In the genomic region with DNA sequence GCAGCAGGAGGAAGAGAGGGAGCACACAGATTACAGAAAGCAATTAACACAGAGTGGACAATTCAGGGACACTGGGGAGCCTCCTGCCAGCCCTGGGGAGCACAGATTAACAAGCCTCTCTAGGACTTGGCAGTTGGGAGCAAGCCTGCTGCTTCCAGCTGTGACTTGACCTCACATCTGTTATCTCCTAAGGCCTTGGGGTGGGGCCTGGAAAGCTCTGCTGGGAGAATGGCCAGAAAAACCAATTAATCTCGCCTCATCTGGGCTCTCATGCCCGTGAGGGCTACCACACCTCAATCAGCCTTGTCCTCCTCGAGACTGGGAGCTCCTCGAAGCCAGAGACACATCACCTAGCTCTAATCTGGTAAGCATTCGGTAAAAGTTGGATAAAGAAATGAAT, we compare ENCODE assay signal across 32 cellular contexts. TPM values are rescaled to one million over a fixed set of nuclear protein-coding genes. Genes with fewer than 3 reads are reported as not detected.
A peak's percentile ranks its signal among the peaks of the same experiment; 100 is the strongest.
DNase-seq lines count a peak whose midpoint lies in the region; ATAC-seq, FAIRE-seq and TF ChIP-seq lines count a peak whose summit lies in the region.
"Had no signal": no experiment of that assay in that cellular context is flagged by ENCODE, and none has a peak within 500 bp of the region (broad histone marks: within the 10 kb centered on the region; RNA-seq: fewer than 3 reads in every experiment).

No MANE protein-coding gene starts in this region.

- H3K27me3 ChIP-seq in K562 (ENCODE audit: control insufficient read depth in 2 of 2, insufficient read depth in 2 of 2, low read length in 2 of 2) (peaks cover 5 to 46% of the 10 kb centered on the region in 2 experiments; a peak in 3 of 5 replicates), uterus (no peaks in the 10 kb centered on the region)
- H3K27me3 ChIP-seq: colonic mucosa had no signal

- H3K9me3 ChIP-seq in K562 (replicated peaks; ENCODE audit: control insufficient read depth, insufficient read depth, low read depth, low read length) (no peaks in the 10 kb centered on the region), uterus (no peaks in the 10 kb centered on the region)
- H3K9me3 ChIP-seq: colonic mucosa, SJSA1, thoracic aorta had no signal

- CTCF ChIA-PET in K562 (lab: Yijun Ruan, JAX; ENCODE audit: low intra/inter-chr PET ratio): no interaction called here

- no TSS peak for BruUV-seq in K562 (replicated peaks; lab: Mats Ljungman, UMichigan)

- H2AFZ ChIP-seq in K562 (ENCODE audit: low read depth, low read length): no peak overlapping the region
- H2AFZ ChIP-seq: hepatocyte had no signal

- TF ChIP-seq POLR2A in K562 (conservative IDR thresholded peaks at IDR 0.05) (no peak), uterus (IDR thresholded peaks at IDR 0.05) (no peak)

- TF ChIP-seq CTCF in K562 (IDR thresholded peaks at IDR 0.05 in 2 of 3, conservative IDR thresholded peaks at IDR 0.05 in 1 of 3; ENCODE audit: insufficient read depth in 2 of 3, low read depth in 1 of 3, low read length in 3 of 3): no peak
- TF ChIP-seq CTCF in uterus (IDR thresholded peaks at IDR 0.05): no peak

- peaks cover 2% of the 10 kb centered on the region; the same call in 1 of the 2 replicates for H4K20me1 ChIP-seq in K562 (replicated peaks; ENCODE audit: control insufficient read depth, insufficient read depth, low read length)

- no peak overlapping the region for H3K4me2 ChIP-seq in K562 (ENCODE audit: insufficient read depth, low read length)
- H3K4me2 ChIP-seq: hepatocyte had no signal

- intact Hi-C loops in K562 (cut with micrococcal nuclease) (no loop called here), left ventricle myocardium superior (cut with micrococcal nuclease) (no loop called here), uterus (cut with DNase I; ENCODE audit: low total_unique reads) (no loop called here)

- H3K4me3 ChIP-seq in K562: no peak overlapping the region
- no peak overlapping the region for H3K4me3 ChIP-seq in uterus
- H3K4me3 ChIP-seq: colonic mucosa, hepatocyte, SJSA1, thoracic aorta had no signal

- H3K27ac ChIP-seq in K562 (ENCODE audit: extremely low read depth, low read depth, low read length) (no peak overlapping the region), uterus (no peak overlapping the region)
- H3K27ac ChIP-seq: colonic mucosa, hepatocyte, SJSA1, thoracic aorta had no signal

- H3K9ac ChIP-seq in K562 (ENCODE audit: insufficient read depth in 1 of 2, low read depth in 2 of 2, low read length in 2 of 2): no peak overlapping the region; a peak in 1 of 4 replicates

- no peak for FAIRE-seq in K562 (lab: Jason Lieb, UNC)
- FAIRE-seq: bronchial epithelial cell, H54, RCC 7860, urothelium cell line had no signal

- POLR2A ChIA-PET in K562 (lab: Yijun Ruan, JAX): interaction anchor here (0.6 to 1.0 kb wide), 2 partner anchors 19 to 1414 kb away, joined by 3 read pairs; no protein-coding TSS in a partner anchor

- no peak for ATAC-seq in K562
- ATAC-seq in left ventricle myocardium superior: peak; percentile 69
- ATAC-seq in GM21825 (IDR thresholded peaks at IDR 0.05; ENCODE audit: unreplicated experiment): no peak
- ATAC-seq: activated naive CD4-positive, alpha-beta T cell treated with anti-CD3 and anti-CD28 coated beads, Interleukin-2, amount 50 U/mL, for 72 hours; left colon; stimulated activated naive CD8-positive, alpha-beta T cell treated with anti-CD3 and anti-CD28 coated beads, Interleukin-15, Interleukin-2, amounts not matched to agents 100 U/mL and 50 U/mL, for 24 hours had no signal

- in situ Hi-C loops in K562 (cut with MboI): no loop called here

- TF ChIP-seq EP300 in K562 (IDR thresholded peaks at IDR 0.05; ENCODE audit: low read length): no peak

- H3K36me3 ChIP-seq in K562 (ENCODE audit: control insufficient read depth, insufficient read depth, low read length): no peaks in the 10 kb centered on the region
- no peaks in the 10 kb centered on the region for H3K36me3 ChIP-seq in uterus
- H3K36me3 ChIP-seq: colonic mucosa, SJSA1, thoracic aorta had no signal

- TF ChIP-seq RAD21 in K562 (CRISPR knock-in tag; conservative IDR thresholded peaks at IDR 0.05 in 1 of 2, IDR thresholded peaks at IDR 0.05 in 1 of 2): no peak

- 0% methylated on average over 4 of the region's 5 CpGs for WGBS in K562 (ENCODE audit: insufficient coverage, low coverage, missing lambda C conversion rate)

- no peaks in the 10 kb centered on the region for H3K79me2 ChIP-seq in K562 (ENCODE audit: control insufficient read depth, insufficient read depth, low read length)
- H3K79me2 ChIP-seq: hepatocyte had no signal

- no peaks in the 10 kb centered on the region for H3K9me1 ChIP-seq in K562 (ENCODE audit: control insufficient read depth, insufficient read depth, low read length)

- DNase-seq in DMS 273 treated with DMSO at 0.1 percent for 48 hours (lab: John Stamatoyannopoulos, UW) (peak; percentile 39), NCI-H1092 (lab: John Stamatoyannopoulos, UW) (peak; percentile 12), K562 (ENCODE audit: extremely low read depth in 1 of 4, low spot score in 3 of 4) (peak in 1 of 4 experiments; percentile 6), left ventricle myocardium superior (peak; percentile 59), HuH-7 (ENCODE audit: low spot score) (no peak), NCI-H510A treated with DMSO at 0.1 percent for 48 hours (lab: John Stamatoyannopoulos, UW) (no peak), uterus (no peak)
- DNase-seq: activated CD4-positive, alpha-beta memory T cell treated with anti-CD3 and anti-CD28 coated beads for 36 hours; activated CD4-positive, CD25-positive, alpha-beta regulatory T cell treated with anti-CD3 and anti-CD28 coated beads, Interleukin-2, amount 50 U/mL, for 72 hours; activated CD8-positive, alpha-beta memory T cell treated with anti-CD3 and anti-CD28 coated beads, Interleukin-2, amount 50 U/mL, for 4 hours; colonic mucosa; effector memory CD4-positive, alpha-beta T cell; erythroblast; foreskin melanocyte; left colon; MM.1S; NCI-H1436 treated with DMSO at 0.1 percent for 48 hours; nucleus accumbens; stimulated activated naive CD8-positive, alpha-beta T cell treated with anti-CD3 and anti-CD28 coated beads, Interleukin-15, Interleukin-2, amounts not matched to agents 100 U/mL and 50 U/mL, for 24 hours had no signal

- H3K4me1 ChIP-seq in K562 (replicated peaks in 1 of 2; ENCODE audit: control insufficient read depth in 2 of 2, insufficient read depth in 2 of 2, low read length in 2 of 2) (no peaks in the 10 kb centered on the region), uterus (no peaks in the 10 kb centered on the region)
- H3K4me1 ChIP-seq: colonic mucosa, SJSA1 had no signal

TF ChIP-seq in K562, 482 proteins besides CTCF, POLR2A, EP300 and RAD21:
- TF ChIP-seq FOXA1 (IDR thresholded peaks at IDR 0.05; ENCODE audit: borderline replicate concordance) (no peak), CBFA2T3 (IDR thresholded peaks at IDR 0.05) (peak; percentile 55), KDM1A (IDR thresholded peaks at IDR 0.05) (peak; percentile 32 to 37; a peak in 1 of 4 replicates), CXXC5 (CRISPR knock-in tag; IDR thresholded peaks at IDR 0.05) (no peak)

RNA-seq across cellular contexts. Expression of gene SEMA5B, which starts 39.1 kb away (rescaled TPM):
- not detected in 2 replicates for total RNA-seq in K562 (2011; cell fraction: chromatin; rRNA removed; ENCODE audit: low replicate concordance)
- total RNA-seq in K562 (2011; cell fraction: nucleolus; rRNA removed): not detected in 2 replicates
- not detected in 2 replicates for total RNA-seq in K562 (2011; cell fraction: nucleoplasm; rRNA removed)
- total RNA-seq in K562 (2014; rRNA removed) (not detected in 2 replicates), K562 (2014; rRNA removed; fragmentation: Illumina TruSeq; extraction: Trizol) (not detected in 2 replicates), K562 (2015; rRNA removed; fragmentation: Illumina TruSeq; extraction: Trizol) (not detected in 2 replicates), K562 (2021) (not detected in 2 replicates), left ventricle myocardium superior (4.2 TPM), uterus (10 to 100 TPM in 1 of 4 donors, 1 to 10 TPM in 1, under 1 TPM in 1, not detected in 1; 0.29 to 25.4 (median 4.5) TPM)
- polyA plus RNA-seq in K562 (2011; rRNA removed) (not detected in 2 replicates), K562 (2014; fragmentation: Illumina TruSeq; extraction: Trizol) (not detected in 2 replicates), K562 (2014; fragmentation: Nextera tagmentation; extraction: Ambion mirVana) (not detected), K562 (2014; rRNA removed) (not detected in 2 replicates)
- polyA plus RNA-seq in K562 (2011; cell fraction: cytosol; rRNA removed): not detected in 2 replicates
- polyA plus RNA-seq in K562 (2011; cell fraction: nucleus; rRNA removed): not detected in 2 replicates
- polyA plus RNA-seq in K562 (2012): 0.03 TPM in 1 of 2 replicates, not detected in the other
- not detected in 2 replicates for polyA minus RNA-seq in K562 (2011; rRNA and poly(A)+ RNA removed)
- polyA minus RNA-seq in K562 (2011; cell fraction: cytosol; rRNA and poly(A)+ RNA removed): not detected in 2 replicates
- not detected in 2 replicates for polyA minus RNA-seq in K562 (2011; cell fraction: nucleus; rRNA and poly(A)+ RNA removed)
- total RNA-seq: activated CD4-positive, alpha-beta memory T cell treated with anti-CD3 and anti-CD28 coated beads for 36 hours; activated naive CD4-positive, alpha-beta T cell treated with anti-CD3 and anti-CD28 coated beads, Interleukin-2, amount 50 U/mL, for 72 hours; activated T-helper 1 cell treated with anti-CD3 and anti-CD28 coated beads, Interleukin-12 subunit alpha, Interleukin-12 subunit beta, Interleukin-2, Interleukin-4 antibody, amounts not matched to agents 30 ng/mL and 10 ng/mL and 1 ng/mL, durations not matched to agents 14 hours and 24 hours and 36 hours; mesenteric fat pad; pulmonary artery endothelial cell; SJSA1 had no signal
- polyA plus RNA-seq: CD14-positive monocyte had no signal

Comparison
In these comparisons a context has a peak if more than half of its experiments do, and no peak if none do; other contexts are left out.
1. DNase-seq: peak in DMS 273 treated with DMSO at 0.1 percent for 48 hours (single experiment), NCI-H1092 (single experiment) and left ventricle myocardium superior (single experiment); none in HuH-7 (single experiment), NCI-H510A treated with DMSO at 0.1 percent for 48 hours (single experiment) and uterus (0 of 2).